8 cellular contexts compared by ENCODE assay signal in genomic region chr4:81466841-81467671, GRCh38. TPM values are rescaled to one million over a fixed set of nuclear protein-coding genes. Genes with fewer than 3 reads are reported as not detected.
DNase-seq lines count a peak whose midpoint lies in the region; ATAC-seq and TF ChIP-seq lines count a peak whose summit lies in the region.

No MANE protein-coding gene starts in this region.

- CTCF ChIA-PET in OCI-LY7 (lab: Charles Lee; ENCODE audit: unreplicated experiment), result interaction anchor here (0.7 to 1.0 kb wide), 3 partner anchors 11 to 378 kb away, joined by 3 to 6 read pairs (median 3); no protein-coding TSS in a partner anchor

- peaks cover 8% of the 10 kb centered on the region for H4K20me1 ChIP-seq in OCI-LY7 (ENCODE audit: insufficient read depth, low read length)

- no peak overlapping the region for H3K9ac ChIP-seq in HUES48 (ENCODE audit: low read depth, low read length)

- H3K4me2 ChIP-seq in OCI-LY7 (ENCODE audit: low read length), result no peak overlapping the region

- H2AFZ ChIP-seq in OCI-LY7 (ENCODE audit: low read length), result no peak overlapping the region

- no TSS peak for BruUV-seq in OCI-LY7 (replicated peaks; lab: Mats Ljungman, UMichigan)

- ATAC-seq in GM21447 (IDR thresholded peaks at IDR 0.05; ENCODE audit: unreplicated experiment), result no peak

- TF ChIP-seq POLR2A in ovary (IDR thresholded peaks at IDR 0.05) (no peak), vagina (IDR thresholded peaks at IDR 0.05) (no peak)

- WGBS in ovary, 3 donors, result 35 to 36% (median 36%) methylated on average over 5 of the region's 5 CpGs

- H3K36me3 ChIP-seq in HUES48 (ENCODE audit: control insufficient read depth, insufficient read depth, low read length) (no peaks in the 10 kb centered on the region), OCI-LY7 (ENCODE audit: insufficient read depth, low read length) (no peaks in the 10 kb centered on the region), ovary (no peaks in the 10 kb centered on the region), vagina (no peaks in the 10 kb centered on the region)

- H3K27me3 ChIP-seq in HUES48 (ENCODE audit: control insufficient read depth, insufficient read depth, low read length) (peaks cover 23% of the 10 kb centered on the region), ovary (no peaks in the 10 kb centered on the region), vagina (no peaks in the 10 kb centered on the region)

- intact Hi-C loops in OCI-LY7 (cut with micrococcal nuclease; ENCODE audit: unreplicated experiment), result loop anchor here (1.0 to 2.0 kb wide), 3 partner anchors 61 to 377 kb away; no protein-coding TSS in a partner anchor
- intact Hi-C loops in ovary (cut with DNase I), result loop anchor here in 1 of 4 donors (10.0 kb wide), 1 partner anchor 798 kb away; no protein-coding TSS in a partner anchor
- intact Hi-C loops in vagina (cut with DNase I), result no loop called here

- DNase-seq in COR-L47 (lab: John Stamatoyannopoulos, UW) (peak; percentile 55), OCI-LY7 (ENCODE audit: low spot score) (peak; percentile 85), activated T-helper 1 cell treated with Interleukin-2 at 50 U/mL for 16 hours (ENCODE audit: low read depth) (peak; percentile 20), fibroblast of pulmonary artery (ENCODE audit: low read depth) (peak; percentile 83), ovary (peak in 4 of 5 donors; percentile 23 to 75 (median 41)), vagina (ENCODE audit: extremely low spot score in 2 of 2) (no peak)

- H3K9me2 ChIP-seq in OCI-LY7 (ENCODE audit: insufficient read depth, low read length), result no peaks in the 10 kb centered on the region

- peaks cover 55% of the 10 kb centered on the region for H3K79me2 ChIP-seq in OCI-LY7 (ENCODE audit: insufficient read depth, low read depth, low read length)

- POLR2A ChIA-PET in OCI-LY7 (lab: Charles Lee), result interaction anchor here (1.6 to 1.7 kb wide), 2 partner anchors 339 to 376 kb away, joined by 4 read pairs; no protein-coding TSS in a partner anchor

- no peak for TF ChIP-seq EP300 in ovary (IDR thresholded peaks at IDR 0.05)

- H3K4me3 ChIP-seq in HUES48 (ENCODE audit: low read depth, low read length), result no peak overlapping the region
- H3K4me3 ChIP-seq in OCI-LY7 (ENCODE audit: low read depth, low read length, poor library complexity, severe bottlenecking), result no peak overlapping the region
- H3K4me3 ChIP-seq in fibroblast of pulmonary artery (replicated peaks; ENCODE audit: low read depth, low read length), result no peak overlapping the region
- H3K4me3 ChIP-seq in ovary, result no peak overlapping the region
- no peak overlapping the region for H3K4me3 ChIP-seq in vagina

- TF ChIP-seq CTCF in OCI-LY7 (conservative IDR thresholded peaks at IDR 0.05; ENCODE audit: low read length) (peak; percentile 99), fibroblast of pulmonary artery (IDR thresholded peaks at IDR 0.05; ENCODE audit: low read length, missing control alignments) (no peak), ovary (IDR thresholded peaks at IDR 0.05) (peak; percentile 78 to 91 (median 90)), vagina (IDR thresholded peaks at IDR 0.05) (peak; percentile 82 to 94 (median 93))

- peak overlapping the region; percentile 79 for H3K27ac ChIP-seq in HUES48 (ENCODE audit: low read depth, low read length)
- no peak overlapping the region for H3K27ac ChIP-seq in OCI-LY7 (ENCODE audit: low read depth, low read length, poor library complexity, severe bottlenecking)
- no peak overlapping the region for H3K27ac ChIP-seq in ovary
- H3K27ac ChIP-seq in vagina, result no peak overlapping the region

- H3K9me3 ChIP-seq in HUES48 (ENCODE audit: control insufficient read depth, insufficient read depth, low read length) (no peaks in the 10 kb centered on the region), OCI-LY7 (ENCODE audit: low read length) (no peaks in the 10 kb centered on the region), ovary (no peaks in the 10 kb centered on the region), vagina (no peaks in the 10 kb centered on the region)

- peaks cover 29% of the 10 kb centered on the region for H3K4me1 ChIP-seq in HUES48 (ENCODE audit: control insufficient read depth, insufficient read depth, low read length)
- peaks cover 23% of the 10 kb centered on the region for H3K4me1 ChIP-seq in OCI-LY7 (ENCODE audit: insufficient read depth, low read length, poor library complexity, severe bottlenecking)
- H3K4me1 ChIP-seq in ovary (ENCODE audit: insufficient read depth), result no peaks in the 10 kb centered on the region
- peaks cover 24% of the 10 kb centered on the region for H3K4me1 ChIP-seq in vagina

RNA-seq across cellular contexts. Expression of gene RASGEF1B, which starts 4.7 kb away (rescaled TPM):
- total RNA-seq in OCI-LY7 (2014; rRNA removed; shearing (Covaris generic)), result 10.6 and 12.6 TPM in 2 replicates
- total RNA-seq in OCI-LY7 (2022) (5.7 and 9.8 TPM in 2 replicates), ovary (10 to 100 TPM in 2 of 7 donors, 1 to 10 TPM in 5; 1.1 to 14.4 (median 4.3) TPM), vagina (13.5 TPM)
- polyA plus RNA-seq in ovary, result 1 to 10 TPM; 3.9 to 5.5 TPM

Comparison
In these comparisons a context has a peak if more than half of its experiments do, and no peak if none do; other contexts are left out.
1. DNase-seq: peak in COR-L47 (single experiment), OCI-LY7 (single experiment), activated T-helper 1 cell treated with Interleukin-2 at 50 U/mL for 16 hours (single experiment), fibroblast of pulmonary artery (single experiment) and ovary (4 of 5); none in vagina (0 of 2).